ENCODE assay signal across 8 cellular contexts in genomic region chr10:29130190-29130673, GRCh38.
DNase-seq lines count a peak whose midpoint lies in the region; ATAC-seq and TF ChIP-seq lines count a peak whose summit lies in the region.

No MANE protein-coding gene starts in this region.

- H3K4me3 Mint-ChIP-seq in stimulated activated naive B cell treated with anti-CD40 and anti-IgM and Interleukin-4, amounts not matched to agents 10 μg/mL and 1 μg/mL and 100 μg/mL, for 72 hours: no peak overlapping the region
- no peak overlapping the region for H3K4me3 Mint-ChIP-seq in activated CD4-positive, alpha-beta memory T cell treated with anti-CD3 and anti-CD28 coated beads, Interleukin-2, amount 10 ng/mL, durations not matched to agents 7 days and 5 days

- H3K4me3 ChIP-seq in BE2C (ENCODE audit: low read depth, low read length): no peak overlapping the region
- H3K4me3 ChIP-seq in HFF-Myc (replicated peaks; ENCODE audit: low read depth, low read length): no peak overlapping the region

- H3K27ac Mint-ChIP-seq in stimulated activated naive B cell treated with anti-CD40 and anti-IgM and Interleukin-4, amounts not matched to agents 10 μg/mL and 1 μg/mL and 100 μg/mL, for 72 hours: no peak overlapping the region
- H3K27ac Mint-ChIP-seq in activated CD4-positive, alpha-beta memory T cell treated with anti-CD3 and anti-CD28 coated beads, Interleukin-2, amount 10 ng/mL, durations not matched to agents 7 days and 5 days: no peak overlapping the region

- no peaks in the 10 kb centered on the region for H3K36me3 Mint-ChIP-seq in stimulated activated naive B cell treated with anti-CD40 and anti-IgM and Interleukin-4, amounts not matched to agents 10 μg/mL and 1 μg/mL and 100 μg/mL, for 72 hours
- H3K36me3 Mint-ChIP-seq in activated CD4-positive, alpha-beta memory T cell treated with anti-CD3 and anti-CD28 coated beads, Interleukin-2, amount 10 ng/mL, durations not matched to agents 7 days and 5 days (ENCODE audit: low read depth): no peaks in the 10 kb centered on the region

- POLR2A ChIA-PET in activated CD4-positive, alpha-beta memory T cell treated with anti-CD3 and anti-CD28 coated beads, Interleukin-2, amount 10 ng/mL, durations not matched to agents 7 days and 5 days (lab: Charles Lee): no interaction called here

- H3K27ac ChIP-seq in VCaP: no peak overlapping the region

- H3K9me3 ChIP-seq in BE2C: no peaks in the 10 kb centered on the region

- no peaks in the 10 kb centered on the region for H3K4me1 Mint-ChIP-seq in stimulated activated naive B cell treated with anti-CD40 and anti-IgM and Interleukin-4, amounts not matched to agents 10 μg/mL and 1 μg/mL and 100 μg/mL, for 72 hours
- no peaks in the 10 kb centered on the region for H3K4me1 Mint-ChIP-seq in activated CD4-positive, alpha-beta memory T cell treated with anti-CD3 and anti-CD28 coated beads, Interleukin-2, amount 10 ng/mL, durations not matched to agents 7 days and 5 days

- H3K36me3 ChIP-seq in BE2C: no peaks in the 10 kb centered on the region

- peaks cover 18% of the 10 kb centered on the region for H3K4me1 ChIP-seq in BE2C

- no peak for ATAC-seq in stimulated activated naive B cell treated with anti-CD40 and anti-IgM and Interleukin-4, amounts not matched to agents 10 μg/mL and 1 μg/mL and 100 μg/mL, for 72 hours (replicated peaks)
- ATAC-seq in HG03571 (IDR thresholded peaks at IDR 0.05; ENCODE audit: unreplicated experiment): no peak

- H3K27me3 Mint-ChIP-seq in stimulated activated naive B cell treated with anti-CD40 and anti-IgM and Interleukin-4, amounts not matched to agents 10 μg/mL and 1 μg/mL and 100 μg/mL, for 72 hours: peaks cover 0 to 6% of the 10 kb centered on the region in 2 donors
- H3K27me3 Mint-ChIP-seq in activated CD4-positive, alpha-beta memory T cell treated with anti-CD3 and anti-CD28 coated beads, Interleukin-2, amount 10 ng/mL, durations not matched to agents 7 days and 5 days: peaks cover 7% of the 10 kb centered on the region

- no peak for DNase-seq in BE2C
- DNase-seq in HFF-Myc (ENCODE audit: extremely low read depth, low read depth): no peak
- peak; percentile 55 for DNase-seq in left kidney (ENCODE audit: low read depth, low spot score)
- DNase-seq in stimulated activated naive B cell treated with anti-CD40 and anti-IgM and Interleukin-4, amounts not matched to agents 10 μg/mL and 1 μg/mL and 100 μg/mL, for 72 hours: no peak
- no peak for DNase-seq in activated CD4-positive, alpha-beta memory T cell treated with anti-CD3 and anti-CD28 coated beads, Interleukin-2, amount 10 ng/mL, durations not matched to agents 7 days and 5 days
- DNase-seq in NCI-H1694 treated with DMSO at 0.1 percent for 48 hours (lab: John Stamatoyannopoulos, UW): no peak

- CTCF ChIA-PET in activated CD4-positive, alpha-beta memory T cell treated with anti-CD3 and anti-CD28 coated beads, Interleukin-2, amount 10 ng/mL, durations not matched to agents 7 days and 5 days (lab: Charles Lee): no interaction called here

- peak; percentile 71 for TF ChIP-seq CTCF in BE2C (IDR thresholded peaks at IDR 0.05; ENCODE audit: low read depth, low read length)
- TF ChIP-seq CTCF in HFF-Myc (IDR thresholded peaks at IDR 0.05; ENCODE audit: low read depth, low read length, missing control alignments): peak; percentile 52
- peak; percentile 91 for TF ChIP-seq CTCF in VCaP (conservative IDR thresholded peaks at IDR 0.05)

- no peaks in the 10 kb centered on the region for H3K9me3 Mint-ChIP-seq in stimulated activated naive B cell treated with anti-CD40 and anti-IgM and Interleukin-4, amounts not matched to agents 10 μg/mL and 1 μg/mL and 100 μg/mL, for 72 hours
- H3K9me3 Mint-ChIP-seq in activated CD4-positive, alpha-beta memory T cell treated with anti-CD3 and anti-CD28 coated beads, Interleukin-2, amount 10 ng/mL, durations not matched to agents 7 days and 5 days: no peaks in the 10 kb centered on the region

- H3K27me3 ChIP-seq in BE2C: no peaks in the 10 kb centered on the region
